22 cellular contexts compared by ENCODE assay signal in the genomic region with DNA sequence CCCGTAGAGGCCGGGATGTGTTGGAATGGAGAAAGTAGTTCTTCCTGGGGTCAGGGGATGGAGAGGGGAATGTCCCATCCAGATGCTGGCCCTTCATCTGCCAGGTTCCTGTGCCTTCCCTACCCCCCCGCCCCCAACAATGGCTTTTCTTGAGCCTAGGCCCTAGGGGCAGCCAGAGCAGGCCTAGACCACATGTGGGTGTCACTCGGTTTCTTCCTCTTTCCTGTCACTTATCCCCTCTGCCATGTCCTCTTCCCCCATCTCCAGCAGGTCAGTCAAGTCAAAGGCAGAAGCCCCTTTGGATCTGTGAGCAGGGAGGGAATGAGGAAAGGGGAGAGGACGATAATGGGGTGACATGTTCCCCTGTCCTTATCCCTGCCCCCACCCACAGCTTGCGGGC. TPM values are rescaled to one million over a fixed set of nuclear protein-coding genes. Genes with fewer than 3 reads are reported as not detected.
DNase-seq lines count a peak whose midpoint lies in the region; TF ChIP-seq lines count a peak whose summit lies in the region.
"Had no signal": no experiment of that assay in that cellular context is flagged by ENCODE, and none has a peak within 500 bp of the region (broad histone marks: within the 10 kb centered on the region; RNA-seq: fewer than 3 reads in every experiment).

No MANE protein-coding gene starts in this region.

- WGBS in transverse colon (ENCODE audit: low coverage in 1 of 2), 2 donors, result 79% methylated on average over 6 of the region's 6 CpGs; no CpG with 5 or more reads in 1 of the 2 donors

- DNase-seq in SKM-1 treated with dmso at 0.1 percent for 144 hours (lab: John Stamatoyannopoulos, UW; ENCODE audit: unreplicated experiment) (peak; percentile 16), SKM-1 (lab: John Stamatoyannopoulos, UW; ENCODE audit: unreplicated experiment) (no peak), ascending aorta (ENCODE audit: low spot score in 2 of 2) (no peak), transverse colon (no peak), AML-193 (lab: John Stamatoyannopoulos, UW) (no peak), GM19240 (ENCODE audit: insufficient read length, low spot score) (no peak)
- no peak for DNase-seq in activated CD4-positive, alpha-beta T cell treated with anti-CD3 and anti-CD28 coated beads for 4 hours
- DNase-seq: activated CD4-positive, alpha-beta T cell treated with anti-CD3 and anti-CD28 coated beads, Interleukin-2, amount 10 ng/mL, durations not matched to agents 7 days and 5 days; activated CD8-positive, alpha-beta memory T cell treated with anti-CD3 and anti-CD28 coated beads, Interleukin-2, amount 50 U/mL, for 48 hours; activated effector memory CD4-positive, alpha-beta T cell treated with anti-CD3 and anti-CD28 coated beads, Interleukin-2, amount 50 U/mL, for 16 hours; adrenal gland; cerebellar nuclear complex; kidney glomerular epithelial cell; NCI-H1092 treated with DMSO at 0.1 percent for 48 hours; NCI-H2081; NCI-H510A; SW 1271; trophoblast cell had no signal

- peak overlapping the region; percentile 99 for H3K27ac ChIP-seq in ascending aorta
- H3K27ac ChIP-seq in muscle layer of colon (ENCODE audit: low read depth, low read length), result peak overlapping the region; percentile 55
- peak overlapping the region in 3 of 4 donors; percentile 18 to 72 (median 38) for H3K27ac ChIP-seq in transverse colon
- H3K27ac ChIP-seq: adrenal gland, KMS-11 had no signal

- TF ChIP-seq POLR2A in transverse colon (IDR thresholded peaks at IDR 0.05), result no peak

- H3K27me3 ChIP-seq in ascending aorta, result no peaks in the 10 kb centered on the region
- no peaks in the 10 kb centered on the region for H3K27me3 ChIP-seq in muscle layer of colon (ENCODE audit: control insufficient read depth in 1 of 2, insufficient read depth in 2 of 2, low read length in 2 of 2)
- no peaks in the 10 kb centered on the region for H3K27me3 ChIP-seq in transverse colon
- H3K27me3 ChIP-seq: adrenal gland had no signal

- H3K4me1 ChIP-seq in ascending aorta, result peaks cover 72 to 95% of the 10 kb centered on the region in 2 donors
- peaks cover 98% of the 10 kb centered on the region for H3K4me1 ChIP-seq in muscle layer of colon (ENCODE audit: insufficient read depth, low read length)
- peaks cover 39 to 85% (median 61%) of the 10 kb centered on the region in 4 donors for H3K4me1 ChIP-seq in transverse colon

- H3K4me3 ChIP-seq in ascending aorta (peak overlapping the region in 1 of 2 donors; percentile 27), muscle layer of colon (ENCODE audit: low read depth in 1 of 2, low read length in 2 of 2) (no peak overlapping the region), transverse colon (no peak overlapping the region)
- H3K4me3 ChIP-seq: adrenal gland, GM23338 had no signal

- H3K36me3 ChIP-seq in ascending aorta, result no peaks in the 10 kb centered on the region
- no peaks in the 10 kb centered on the region for H3K36me3 ChIP-seq in muscle layer of colon (ENCODE audit: insufficient read depth, low read length)
- no peaks in the 10 kb centered on the region for H3K36me3 ChIP-seq in transverse colon
- H3K36me3 ChIP-seq: adrenal gland had no signal

- intact Hi-C loops in ascending aorta (cut with DNase I) (no loop called here), transverse colon (cut with DNase I; ENCODE audit: low total_unique reads) (loop anchor here (10.0 kb wide), 1 partner anchor 51 kb away; no protein-coding TSS in a partner anchor)

- TF ChIP-seq CTCF in ascending aorta (IDR thresholded peaks at IDR 0.05) (no peak), transverse colon (IDR thresholded peaks at IDR 0.05) (no peak)

- no peak overlapping the region for H3K9ac ChIP-seq in muscle layer of colon (ENCODE audit: low read length)
- H3K9ac ChIP-seq: KMS-11 had no signal

- H3K9me3 ChIP-seq in ascending aorta, result no peaks in the 10 kb centered on the region
- no peaks in the 10 kb centered on the region for H3K9me3 ChIP-seq in muscle layer of colon (ENCODE audit: low read length)
- H3K9me3 ChIP-seq in transverse colon, result no peaks in the 10 kb centered on the region
- H3K9me3 ChIP-seq: adrenal gland had no signal

- TF ChIP-seq EP300 in transverse colon (IDR thresholded peaks at IDR 0.05; ENCODE audit: low read depth), result no peak

- in situ Hi-C loops in transverse colon (cut with MboI; ENCODE audit: low pct_ligation_motif_present in 1 of 4, low pct_unique_long_range_greater_than_20kb in 1 of 4, low sequenced_read_pairs in 3 of 4), result no loop called here

RNA-seq across cellular contexts. Expression of gene LYL1, which starts 36.4 kb away (rescaled TPM):
- total RNA-seq in ascending aorta (46.7 TPM), transverse colon (10 to 100 TPM in 3 of 4 donors, 1 to 10 TPM in 1; 4.5 to 33.4 (median 16.7) TPM)
- total RNA-seq: A172 had no signal

RNA-seq across cellular contexts. Expression of gene TRMT1, which starts 50.3 kb away (rescaled TPM):
- total RNA-seq in ascending aorta (17.3 TPM), transverse colon (100 to 1,000 TPM in 1 of 4 donors, 10 to 100 TPM in 3; 26.6 to 199 (median 60.7) TPM)

RNA-seq across cellular contexts. Expression of gene NACC1, which starts 51.8 kb away (rescaled TPM):
- total RNA-seq in ascending aorta (35.5 TPM), transverse colon (10 to 100 TPM; 31.6 to 54.2 (median 36.5) TPM)

Comparison
In these comparisons a context has a peak if more than half of its experiments do, and no peak if none do; other contexts are left out.
1. H3K27ac ChIP-seq: peak in every context shown above with its lines; median percentile 99 in ascending aorta; 55 in muscle layer of colon; 38 in transverse colon.